ENCODE assay signal across 23 cellular contexts in the genomic region with DNA sequence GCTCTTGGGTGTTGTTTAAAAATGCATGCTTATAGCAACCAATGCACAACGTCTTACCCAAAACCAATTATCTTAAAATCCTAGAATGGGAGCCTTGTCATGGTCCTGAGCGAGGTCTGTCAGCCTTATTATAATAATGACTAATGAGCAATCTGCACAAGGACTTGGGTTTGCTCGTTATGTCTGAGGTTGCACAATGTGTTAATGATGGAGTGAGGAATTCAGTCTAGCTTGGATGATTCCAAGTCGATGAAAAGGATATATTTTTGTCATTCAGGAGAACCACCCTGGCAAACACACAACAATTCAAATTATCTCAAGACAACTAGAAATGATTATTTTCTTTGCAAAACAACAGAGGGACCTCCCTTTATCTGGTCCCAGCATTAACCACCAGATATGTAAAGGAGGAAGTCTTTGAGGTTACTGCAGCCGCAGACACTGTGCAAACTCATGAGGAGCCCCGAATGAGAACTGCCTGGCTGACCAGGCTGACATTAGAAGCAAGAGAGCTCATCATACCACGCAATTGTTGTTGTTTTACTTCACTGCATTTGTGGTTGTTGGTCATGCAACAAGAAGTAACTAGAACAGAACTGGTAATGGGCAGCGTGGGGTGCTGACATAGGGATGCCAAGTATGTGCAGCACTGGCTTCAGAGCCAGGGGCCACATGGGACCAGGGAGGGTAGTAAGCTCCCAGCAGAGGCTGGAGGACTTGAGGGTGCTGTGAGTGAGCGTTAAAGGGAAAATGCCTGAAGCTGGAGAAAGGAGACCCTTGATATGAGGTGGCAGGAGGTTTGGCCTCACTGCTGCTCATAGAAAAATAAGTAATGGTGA.
DNase-seq lines count a peak whose midpoint lies in the region; ATAC-seq lines count a peak whose summit lies in the region.
"Had no signal": no experiment of that assay in that cellular context is flagged by ENCODE, and none has a peak within 500 bp of the region (broad histone marks: within the 10 kb centered on the region; RNA-seq: fewer than 3 reads in every experiment).

No MANE protein-coding gene starts in this region.

- H3K27me3 Mint-ChIP-seq in naive thymus-derived CD4-positive, alpha-beta T cell = peaks cover 0 to 37% (median 18%) of the 10 kb centered on the region in 5 donors

- H3K4me3 Mint-ChIP-seq in naive thymus-derived CD4-positive, alpha-beta T cell = no peak overlapping the region
- H3K4me3 Mint-ChIP-seq: activated CD4-positive, alpha-beta T cell treated with anti-CD3 and anti-CD28 coated beads, Interleukin-2, amount 10 ng/mL, durations not matched to agents 24 days and 14 days; activated naive CD4-positive, alpha-beta T cell treated with anti-CD3 and anti-CD28 coated beads, Interleukin-2, amount 50 U/mL, for 24 hours had no signal

- no peaks in the 10 kb centered on the region for H3K36me3 Mint-ChIP-seq in naive thymus-derived CD4-positive, alpha-beta T cell
- H3K36me3 Mint-ChIP-seq: activated naive CD4-positive, alpha-beta T cell treated with anti-CD3 and anti-CD28 coated beads, Interleukin-2, amount 50 U/mL, for 24 hours had no signal

- ATAC-seq in naive thymus-derived CD4-positive, alpha-beta T cell = peak; percentile 56
- ATAC-seq in GM21786 (IDR thresholded peaks at IDR 0.05; ENCODE audit: unreplicated experiment) = no peak
- ATAC-seq: esophagus mucosa, HCT116, Panc1 had no signal

- H3K9me3 ChIP-seq in naive thymus-derived CD4-positive, alpha-beta T cell (ENCODE audit: control insufficient read depth in 2 of 3, low read length in 3 of 3) = no peaks in the 10 kb centered on the region
- H3K9me3 ChIP-seq: breast epithelium, prostate gland, transverse colon had no signal

- no peaks in the 10 kb centered on the region for H3K36me3 ChIP-seq in naive thymus-derived CD4-positive, alpha-beta T cell (ENCODE audit: control insufficient read depth in 2 of 3, insufficient read depth in 3 of 3, low read length in 3 of 3)
- H3K36me3 ChIP-seq: breast epithelium, prostate gland, transverse colon had no signal

- DNase-seq in GDM1 (lab: John Stamatoyannopoulos, UW) = peak; percentile 52
- DNase-seq in KBM-7 = peak; percentile 39
- DNase-seq in OCI-M1 (lab: John Stamatoyannopoulos, UW) = peak; percentile 64
- DNase-seq in naive thymus-derived CD4-positive, alpha-beta T cell = no peak
- no peak for DNase-seq in stimulated activated CD4-positive, alpha-beta T cell treated with anti-CD3 and anti-CD28 coated beads, Interleukin-4, amount 100 ng/mL, for 4 hours
- DNase-seq in H4 (ENCODE audit: low spot score) = no peak
- no peak for DNase-seq in stimulated activated CD4-positive, alpha-beta T cell treated with anti-CD3 and anti-CD28 coated beads, Interleukin-1b, Interleukin-23, amount 100 ng/mL, for 48 hours
- DNase-seq: activated CD4-positive, alpha-beta T cell treated with anti-CD3 and anti-CD28 coated beads, Interleukin-2, amount 10 ng/mL, durations not matched to agents 24 days and 14 days; activated T-cell treated with anti-CD3 and anti-CD28 coated beads, Interleukin-2, amount 50 U/mL, for 1 hour; islet precursor cell; NCI-H1048; NCI-H2081; NCI-H524; T1000; transverse colon had no signal

- no peak overlapping the region for H3K4me3 ChIP-seq in naive thymus-derived CD4-positive, alpha-beta T cell (ENCODE audit: low read length)
- H3K4me3 ChIP-seq: breast epithelium, prostate gland, SK-N-MC, transverse colon had no signal

- in situ Hi-C loops in KBM-7 (cut with MboI; ENCODE audit: low pct_unique_long_range_greater_than_20kb, low sequenced_read_pairs) = no loop called here

- H3K27me3 ChIP-seq in naive thymus-derived CD4-positive, alpha-beta T cell (ENCODE audit: control insufficient read depth in 2 of 2, insufficient read depth in 2 of 2, low read length in 2 of 2) = no peaks in the 10 kb centered on the region
- H3K27me3 ChIP-seq: breast epithelium, transverse colon had no signal

- H3K27ac ChIP-seq in naive thymus-derived CD4-positive, alpha-beta T cell (ENCODE audit: low read depth, low read length) = no peak overlapping the region
- H3K27ac ChIP-seq: breast epithelium, prostate gland, SK-N-MC, transverse colon had no signal

- H3K4me1 Mint-ChIP-seq in naive thymus-derived CD4-positive, alpha-beta T cell = peaks cover 0 to 9% (median 0%) of the 10 kb centered on the region in 7 donors
- H3K4me1 Mint-ChIP-seq: activated CD4-positive, alpha-beta T cell treated with anti-CD3 and anti-CD28 coated beads, Interleukin-2, amount 10 ng/mL, durations not matched to agents 24 days and 14 days; activated naive CD4-positive, alpha-beta T cell treated with anti-CD3 and anti-CD28 coated beads, Interleukin-2, amount 50 U/mL, for 24 hours had no signal

- intact Hi-C loops in naive thymus-derived CD4-positive, alpha-beta T cell (cut with micrococcal nuclease) = no loop called here

- H3K9me3 Mint-ChIP-seq in naive thymus-derived CD4-positive, alpha-beta T cell = peaks cover 0 to 8% (median 0%) of the 10 kb centered on the region in 11 donors
- H3K9me3 Mint-ChIP-seq: activated naive CD4-positive, alpha-beta T cell treated with anti-CD3 and anti-CD28 coated beads, Interleukin-2, amount 50 U/mL, for 24 hours had no signal

- H3K4me1 ChIP-seq in naive thymus-derived CD4-positive, alpha-beta T cell (ENCODE audit: control insufficient read depth in 2 of 2, insufficient read depth in 2 of 2, low read length in 2 of 2) = no peaks in the 10 kb centered on the region
- H3K4me1 ChIP-seq: breast epithelium, prostate gland, transverse colon had no signal

- POLR2A ChIA-PET in naive thymus-derived CD4-positive, alpha-beta T cell (lab: Charles Lee) = no interaction called here

- CTCF ChIA-PET in naive thymus-derived CD4-positive, alpha-beta T cell (lab: Charles Lee) = interaction anchor here (0.6 kb wide), 1 partner anchor 109 kb away, joined by 3 read pairs; no protein-coding TSS in a partner anchor

- H3K27ac Mint-ChIP-seq in naive thymus-derived CD4-positive, alpha-beta T cell = no peak overlapping the region
- H3K27ac Mint-ChIP-seq: activated CD4-positive, alpha-beta T cell treated with anti-CD3 and anti-CD28 coated beads, Interleukin-2, amount 10 ng/mL, durations not matched to agents 24 days and 14 days; activated naive CD4-positive, alpha-beta T cell treated with anti-CD3 and anti-CD28 coated beads, Interleukin-2, amount 50 U/mL, for 24 hours had no signal

Comparison
In these comparisons a context has a peak if more than half of its experiments do, and no peak if none do; other contexts are left out.
1. DNase-seq: peak in GDM1 (single experiment), KBM-7 (single experiment) and OCI-M1 (single experiment); none in naive thymus-derived CD4-positive, alpha-beta T cell (0 of 9), stimulated activated CD4-positive, alpha-beta T cell treated with anti-CD3 and anti-CD28 coated beads, Interleukin-4, amount 100 ng/mL, for 4 hours (0 of 2), H4 (single experiment) and stimulated activated CD4-positive, alpha-beta T cell treated with anti-CD3 and anti-CD28 coated beads, Interleukin-1b, Interleukin-23, amount 100 ng/mL, for 48 hours (single experiment).